Comparison of ENCODE assay signal across 8 cellular contexts in genomic region chrX:115344885-115345653, GRCh38. TPM values are rescaled to one million over a fixed set of nuclear protein-coding genes. Genes with fewer than 3 reads are reported as not detected.
DNase-seq lines count a peak whose midpoint lies in the region; ATAC-seq and TF ChIP-seq lines count a peak whose summit lies in the region.

No MANE protein-coding gene starts in this region.

- TF ChIP-seq POLR2A in right lobe of liver (IDR thresholded peaks at IDR 0.05), result peak; percentile 60

- H3K27me3 Mint-ChIP-seq in activated CD4-positive, alpha-beta T cell treated with anti-CD3 and anti-CD28 coated beads for 36 hours, result no peaks in the 10 kb centered on the region

- POLR2A ChIA-PET in activated CD4-positive, alpha-beta T cell treated with anti-CD3 and anti-CD28 coated beads for 36 hours (lab: Charles Lee), result no interaction called here

- intact Hi-C loops in right lobe of liver (cut with DNase I), result no loop called here
- intact Hi-C loops in activated CD4-positive, alpha-beta T cell treated with anti-CD3 and anti-CD28 coated beads for 36 hours (cut with DNase I, micrococcal nuclease), result no loop called here

- H3K9ac ChIP-seq in duodenal mucosa (ENCODE audit: low read depth in 1 of 2, low read length in 2 of 2), result no peak overlapping the region

- peak overlapping the region in 1 of 2 donors; percentile 8 for H3K4me3 ChIP-seq in duodenal mucosa (ENCODE audit: low read depth in 1 of 2, low read length in 2 of 2)
- H3K4me3 ChIP-seq in right lobe of liver, result no peak overlapping the region
- H3K4me3 ChIP-seq in thoracic aorta, result no peak overlapping the region

- H3K27me3 ChIP-seq in duodenal mucosa (ENCODE audit: control insufficient read depth in 1 of 2, insufficient read depth in 2 of 2, low read length in 2 of 2), result no peaks in the 10 kb centered on the region
- H3K27me3 ChIP-seq in right lobe of liver, result no peaks in the 10 kb centered on the region
- H3K27me3 ChIP-seq in thoracic aorta (replicated peaks; ENCODE audit: insufficient read depth), result no peaks in the 10 kb centered on the region

- H3K4me1 Mint-ChIP-seq in activated CD4-positive, alpha-beta T cell treated with anti-CD3 and anti-CD28 coated beads for 36 hours, result no peaks in the 10 kb centered on the region

- ATAC-seq in right lobe of liver (peak; percentile 85 to 92 (median 91)), thoracic aorta (ENCODE audit: insufficient number of reproducible peaks, low FRiP score, low read depth) (peak; percentile 95), GM18858 (IDR thresholded peaks at IDR 0.05; ENCODE audit: unreplicated experiment) (no peak)
- no peak for ATAC-seq in activated CD4-positive, alpha-beta T cell treated with anti-CD3 and anti-CD28 coated beads for 36 hours

- no peak for TF ChIP-seq CTCF in right lobe of liver (IDR thresholded peaks at IDR 0.05)
- TF ChIP-seq CTCF in thoracic aorta (IDR thresholded peaks at IDR 0.05), result no peak

- peak overlapping the region; percentile 51 for H3K27ac ChIP-seq in duodenal mucosa (ENCODE audit: low read depth, low read length)
- peak overlapping the region; percentile 63 to 78 (median 74) for H3K27ac ChIP-seq in right lobe of liver
- peak overlapping the region; percentile 79 to 89 for H3K27ac ChIP-seq in thoracic aorta

- no peak overlapping the region for H3K27ac Mint-ChIP-seq in activated CD4-positive, alpha-beta T cell treated with anti-CD3 and anti-CD28 coated beads for 36 hours

- DNase-seq in HCEC 1CT (peak; percentile 90), NCI-H774 (lab: John Stamatoyannopoulos, UW) (peak; percentile 81), right lobe of liver (peak; percentile 89 to 90 (median 89)), thoracic aorta (ENCODE audit: low spot score) (peak; percentile 52)
- no peak for DNase-seq in activated CD4-positive, alpha-beta T cell treated with anti-CD3 and anti-CD28 coated beads for 36 hours
- DNase-seq in effector CD8-positive, alpha-beta T cell (lab: John Stamatoyannopoulos, UW), result no peak

- H3K4me3 Mint-ChIP-seq in activated CD4-positive, alpha-beta T cell treated with anti-CD3 and anti-CD28 coated beads for 36 hours, result no peak overlapping the region

- CTCF ChIA-PET in activated CD4-positive, alpha-beta T cell treated with anti-CD3 and anti-CD28 coated beads for 36 hours (lab: Charles Lee), result no interaction called here

- H3K36me3 Mint-ChIP-seq in activated CD4-positive, alpha-beta T cell treated with anti-CD3 and anti-CD28 coated beads for 36 hours (ENCODE audit: low read depth), result no peaks in the 10 kb centered on the region

- H3K4me1 ChIP-seq in duodenal mucosa (ENCODE audit: control insufficient read depth in 1 of 2, insufficient read depth in 2 of 2, low read length in 2 of 2) (peaks cover 0 to 10% of the 10 kb centered on the region in 2 donors), right lobe of liver (peaks cover 0 to 18% (median 8%) of the 10 kb centered on the region in 4 donors), thoracic aorta (ENCODE audit: control insufficient read depth in 1 of 2, low read depth in 2 of 2) (peaks cover 9 to 39% of the 10 kb centered on the region in 2 donors)

- H3K36me3 ChIP-seq in duodenal mucosa (ENCODE audit: control insufficient read depth in 1 of 2, insufficient read depth in 2 of 2, low read length in 2 of 2), result no peaks in the 10 kb centered on the region
- no peaks in the 10 kb centered on the region for H3K36me3 ChIP-seq in right lobe of liver
- no peaks in the 10 kb centered on the region for H3K36me3 ChIP-seq in thoracic aorta

- 15% methylated on average over 3 of the region's 3 CpGs for WGBS in right lobe of liver (ENCODE audit: insufficient coverage, low coverage, low lambda C conversion rate, missing lambda C conversion rate)

- H3K9me3 ChIP-seq in duodenal mucosa (ENCODE audit: control insufficient read depth in 1 of 2, low read length in 2 of 2), result no peaks in the 10 kb centered on the region
- H3K9me3 ChIP-seq in right lobe of liver, result no peaks in the 10 kb centered on the region
- no peaks in the 10 kb centered on the region for H3K9me3 ChIP-seq in thoracic aorta

- no peaks in the 10 kb centered on the region for H3K9me3 Mint-ChIP-seq in activated CD4-positive, alpha-beta T cell treated with anti-CD3 and anti-CD28 coated beads for 36 hours (ENCODE audit: low read depth)

RNA-seq across cellular contexts. Expression of gene LUZP4, which starts 55.6 kb away (rescaled TPM):
- total RNA-seq in right lobe of liver (not detected), thoracic aorta (not detected)
- total RNA-seq in activated CD4-positive, alpha-beta T cell treated with anti-CD3 and anti-CD28 coated beads for 36 hours, result not detected

Comparison
In these comparisons a context has a peak if more than half of its experiments do, and no peak if none do; other contexts are left out.
1. DNase-seq: peak in HCEC 1CT (single experiment), NCI-H774 (single experiment), right lobe of liver (3 of 3) and thoracic aorta (single experiment); none in activated CD4-positive, alpha-beta T cell treated with anti-CD3 and anti-CD28 coated beads for 36 hours (single experiment) and effector CD8-positive, alpha-beta T cell (single experiment).
2. ATAC-seq: peak in right lobe of liver (4 of 4) and thoracic aorta (single experiment); none in GM18858 (single experiment) and activated CD4-positive, alpha-beta T cell treated with anti-CD3 and anti-CD28 coated beads for 36 hours (single experiment).
3. Peak in every context shown above with its lines, with median percentiles within 50 percentile points of each other: H3K27ac ChIP-seq.